8 cellular contexts compared by ENCODE assay signal in genomic region chr2:181678033-181678586, GRCh38. TPM values are rescaled to one million over a fixed set of nuclear protein-coding genes. Genes with fewer than 3 reads are reported as not detected.
DNase-seq lines count a peak whose midpoint lies in the region; ATAC-seq and TF ChIP-seq lines count a peak whose summit lies in the region.

No MANE protein-coding gene starts in this region.

- TF ChIP-seq CTCF in Peyer's patch (IDR thresholded peaks at IDR 0.05) = no peak

- peak; percentile 54 for ATAC-seq in GM21528 (IDR thresholded peaks at IDR 0.05; ENCODE audit: low FRiP score, unreplicated experiment)
- no peak for ATAC-seq in HG03039 (IDR thresholded peaks at IDR 0.05; ENCODE audit: unreplicated experiment)

- H3K27ac ChIP-seq in Peyer's patch = no peak overlapping the region

- TF ChIP-seq POLR2A in Peyer's patch (IDR thresholded peaks at IDR 0.05) = no peak

- DNase-seq in Peyer's patch (peak in 2 of 3 donors; percentile 65 to 74), hepatic stellate cell (ENCODE audit: low spot score) (peak; percentile 65), smooth muscle cell of the brain vasculature (ENCODE audit: low read depth, low spot score) (peak; percentile 68), DMS79 treated with DMSO at 0.1 percent for 48 hours (lab: John Stamatoyannopoulos, UW) (no peak), ureter (ENCODE audit: low spot score) (no peak)
- DNase-seq in activated naive CD8-positive, alpha-beta T cell treated with anti-CD3 and anti-CD28 coated beads, Interleukin-2, amount 50 U/mL, for 16 hours (ENCODE audit: low read depth, low spot score) = peak; percentile 7

- no peak overlapping the region for H3K4me3 ChIP-seq in Peyer's patch

- no peaks in the 10 kb centered on the region for H3K9me3 ChIP-seq in Peyer's patch

- H3K27me3 ChIP-seq in Peyer's patch = peaks cover 0 to 53% of the 10 kb centered on the region in 2 donors

- no peaks in the 10 kb centered on the region for H3K36me3 ChIP-seq in Peyer's patch

- peaks cover 0 to 14% (median 0%) of the 10 kb centered on the region in 4 donors for H3K4me1 ChIP-seq in Peyer's patch

RNA-seq across cellular contexts. Expression of gene NEUROD1, which starts 2.2 kb away (rescaled TPM):
- total RNA-seq in Peyer's patch (1 to 10 TPM; 1.7 to 6.8 (median 3.1) TPM), ureter (not detected)

RNA-seq across cellular contexts. Expression of gene CERKL, which starts 21.2 kb away (rescaled TPM):
- 1 to 10 TPM in 3 of 4 donors, not detected in 1; 1.6 to 5.0 (median 1.7) TPM for total RNA-seq in Peyer's patch
- 0.29 TPM for total RNA-seq in ureter

Comparison
In these comparisons a context has a peak if more than half of its experiments do, and no peak if none do; other contexts are left out.
1. DNase-seq: peak in Peyer's patch (2 of 3), activated naive CD8-positive, alpha-beta T cell treated with anti-CD3 and anti-CD28 coated beads, Interleukin-2, amount 50 U/mL, for 16 hours (single experiment), hepatic stellate cell (single experiment) and smooth muscle cell of the brain vasculature (single experiment); none in DMS79 treated with DMSO at 0.1 percent for 48 hours (single experiment) and ureter (single experiment).